14 cellular contexts compared by ENCODE assay signal in genomic region chr4:35818520-35818919, GRCh38.
"Had no signal": no experiment of that assay in that cellular context is flagged by ENCODE, and none has a peak within 500 bp of the region (broad histone marks: within the 10 kb centered on the region; RNA-seq: fewer than 3 reads in every experiment).

No MANE protein-coding gene starts in this region.

- DNase-seq: activated CD4-positive, alpha-beta T cell treated with anti-CD3 and anti-CD28 coated beads for 1 hour; activated CD4-positive, alpha-beta T cell treated with anti-CD3 and anti-CD28 coated beads, Interleukin-2, amount 50 U/mL, for 48 hours; activated naive CD8-positive, alpha-beta T cell treated with anti-CD3 and anti-CD28 coated beads, Interleukin-2, amount 10 ng/mL, durations not matched to agents 7 days and 5 days; activated T-cell treated with anti-CD3 and anti-CD28 coated beads, Interleukin-2, amount 50 U/mL, for 72 hours; anterior cingulate cortex; dorsolateral prefrontal cortex; heart left ventricle; left lung; pancreas; stimulated activated CD4-positive, alpha-beta T cell treated with anti-CD3 and anti-CD28 coated beads, Interleukin-4, amount 100 ng/mL, for 1 hour; stimulated activated naive CD8-positive, alpha-beta T cell treated with anti-CD3 and anti-CD28 coated beads, Interleukin-15, amount 100 ng/mL, for 72 hours; uterus had no signal

- H3K27ac ChIP-seq: breast epithelium, dorsolateral prefrontal cortex, heart left ventricle, left lung, pancreas, thoracic aorta, uterus had no signal
